In genomic region chr16:10100829-10101228, GRCh38 we compare ENCODE assay signal across 1 cellular context.
TF ChIP-seq lines count a peak whose summit lies in the region.

No MANE protein-coding gene starts in this region.

TF ChIP-seq in GM12878, 131 proteins besides CTCF, POLR2A, EP300 and RAD21 (continued from another document):
- no peak for TF ChIP-seq USF2 (IDR thresholded peaks at IDR 0.05; ENCODE audit: borderline replicate concordance, low read depth, low read length)
